10 cellular contexts compared by ENCODE assay signal in the genomic region with DNA sequence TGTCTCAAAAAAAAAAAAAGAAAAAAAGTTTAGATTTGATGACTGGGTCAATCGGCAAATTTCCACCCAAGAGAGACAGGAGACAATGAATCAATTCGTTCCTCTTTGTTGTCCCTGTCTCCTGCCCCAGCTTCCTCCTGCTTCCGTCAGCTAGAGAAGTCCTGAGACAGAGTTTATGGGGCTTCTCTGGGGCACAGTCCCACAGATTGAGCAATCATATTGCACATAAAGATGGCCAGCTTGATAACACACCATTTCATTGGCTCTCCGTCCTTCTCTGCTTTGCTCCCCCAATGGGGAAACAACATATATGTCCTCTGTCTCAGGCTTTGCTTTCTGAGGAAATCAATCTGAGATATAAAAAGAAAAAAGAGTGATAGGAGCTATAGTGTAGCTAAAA.
"Had no signal": no experiment of that assay in that cellular context is flagged by ENCODE, and none has a peak within 500 bp of the region (broad histone marks: within the 10 kb centered on the region; RNA-seq: fewer than 3 reads in every experiment).

No MANE protein-coding gene starts in this region.

- H3K27me3 ChIP-seq: ascending aorta, esophagus muscularis mucosa, left lung, sigmoid colon had no signal

- DNase-seq: activated CD4-positive, alpha-beta memory T cell treated with anti-CD3 and anti-CD28 coated beads, Interleukin-2, amount 10 ng/mL, durations not matched to agents 7 days and 5 days; activated CD4-positive, alpha-beta T cell treated with anti-CD3 and anti-CD28 coated beads for 1 hour; activated T-cell treated with anti-CD3 and anti-CD28 coated beads, Interleukin-2, amount 50 U/mL, for 72 hours; left lung; mesenchymal stem cell; sigmoid colon; stimulated activated CD4-positive, alpha-beta T cell treated with anti-CD3 and anti-CD28 coated beads, Interleukin-12 subunit alpha, Interleukin-12 subunit beta, amount 100 ng/mL, for 4 hours; stimulated activated naive CD4-positive, alpha-beta T cell treated with Interleukin-2 at 50 U/mL for 16 hours had no signal

- H3K9me3 ChIP-seq: ascending aorta, esophagus muscularis mucosa, left lung, sigmoid colon had no signal

- H3K36me3 ChIP-seq: ascending aorta, esophagus muscularis mucosa, left lung, sigmoid colon had no signal

- H3K27ac ChIP-seq: ascending aorta, esophagus muscularis mucosa, left lung, sigmoid colon had no signal

- H3K4me1 ChIP-seq: ascending aorta, esophagus muscularis mucosa, left lung, sigmoid colon had no signal

- ATAC-seq: activated T-cell treated with anti-CD3 and anti-CD28 coated beads, Interleukin-2, amount 50 U/mL, for 72 hours; left lung had no signal

- H3K4me3 ChIP-seq: ascending aorta, esophagus muscularis mucosa, left lung, sigmoid colon had no signal
